In genomic region chr1:110118636-110119396, GRCh38 we compare ENCODE assay signal across 1 cellular context.
TF ChIP-seq lines count a peak whose summit lies in the region.

No MANE protein-coding gene starts in this region.

TF ChIP-seq in IMR-90, 13 proteins besides CTCF, POLR2A, EP300 and RAD21:
- TF ChIP-seq MAZ (IDR thresholded peaks at IDR 0.05; ENCODE audit: borderline replicate concordance, low read depth, low read length) (no peak), MAFK (IDR thresholded peaks at IDR 0.05; ENCODE audit: low read depth, low read length) (no peak), MXI1 (IDR thresholded peaks at IDR 0.05; ENCODE audit: borderline replicate concordance, low read depth, low read length) (no peak), BHLHE40 (IDR thresholded peaks at IDR 0.05; ENCODE audit: low read depth, low read length) (no peak), CHD1 (IDR thresholded peaks at IDR 0.05; ENCODE audit: low read depth, low read length) (no peak), SMC3 (IDR thresholded peaks at IDR 0.05; ENCODE audit: low read depth, low read length) (no peak), RCOR1 (IDR thresholded peaks at IDR 0.05; ENCODE audit: insufficient replicate concordance, low read length) (no peak), RFX5 (IDR thresholded peaks at IDR 0.05; ENCODE audit: low read depth, low read length) (no peak), CEBPB (IDR thresholded peaks at IDR 0.05; ENCODE audit: low read depth, low read length) (no peak), FOS (IDR thresholded peaks at IDR 0.05; ENCODE audit: low read depth, low read length) (no peak), NFE2L2 (IDR thresholded peaks at IDR 0.05; ENCODE audit: low read depth, low read length) (no peak)
- TF ChIP-seq, protein P1, sequence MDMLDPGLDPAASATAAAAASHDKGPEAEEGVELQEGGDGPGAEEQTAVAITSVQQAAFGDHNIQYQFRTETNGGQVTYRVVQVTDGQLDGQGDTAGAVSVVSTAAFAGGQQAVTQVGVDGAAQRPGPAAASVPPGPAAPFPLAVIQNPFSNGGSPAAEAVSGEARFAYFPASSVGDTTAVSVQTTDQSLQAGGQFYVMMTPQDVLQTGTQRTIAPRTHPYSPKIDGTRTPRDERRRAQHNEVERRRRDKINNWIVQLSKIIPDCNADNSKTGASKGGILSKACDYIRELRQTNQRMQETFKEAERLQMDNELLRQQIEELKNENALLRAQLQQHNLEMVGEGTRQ (IDR thresholded peaks at IDR 0.05; ENCODE audit: low read depth, low read length) = no peak
- TF ChIP-seq, protein P2, sequence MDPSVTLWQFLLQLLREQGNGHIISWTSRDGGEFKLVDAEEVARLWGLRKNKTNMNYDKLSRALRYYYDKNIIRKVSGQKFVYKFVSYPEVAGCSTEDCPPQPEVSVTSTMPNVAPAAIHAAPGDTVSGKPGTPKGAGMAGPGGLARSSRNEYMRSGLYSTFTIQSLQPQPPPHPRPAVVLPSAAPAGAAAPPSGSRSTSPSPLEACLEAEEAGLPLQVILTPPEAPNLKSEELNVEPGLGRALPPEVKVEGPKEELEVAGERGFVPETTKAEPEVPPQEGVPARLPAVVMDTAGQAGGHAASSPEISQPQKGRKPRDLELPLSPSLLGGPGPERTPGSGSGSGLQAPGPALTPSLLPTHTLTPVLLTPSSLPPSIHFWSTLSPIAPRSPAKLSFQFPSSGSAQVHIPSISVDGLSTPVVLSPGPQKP (IDR thresholded peaks at IDR 0.05; ENCODE audit: borderline replicate concordance, low read depth, low read length) = no peak
TF ChIP-seq in IMR-90: peak in this region for 0.
